Comparison of ENCODE assay signal across 7 cellular contexts in the genomic region with DNA sequence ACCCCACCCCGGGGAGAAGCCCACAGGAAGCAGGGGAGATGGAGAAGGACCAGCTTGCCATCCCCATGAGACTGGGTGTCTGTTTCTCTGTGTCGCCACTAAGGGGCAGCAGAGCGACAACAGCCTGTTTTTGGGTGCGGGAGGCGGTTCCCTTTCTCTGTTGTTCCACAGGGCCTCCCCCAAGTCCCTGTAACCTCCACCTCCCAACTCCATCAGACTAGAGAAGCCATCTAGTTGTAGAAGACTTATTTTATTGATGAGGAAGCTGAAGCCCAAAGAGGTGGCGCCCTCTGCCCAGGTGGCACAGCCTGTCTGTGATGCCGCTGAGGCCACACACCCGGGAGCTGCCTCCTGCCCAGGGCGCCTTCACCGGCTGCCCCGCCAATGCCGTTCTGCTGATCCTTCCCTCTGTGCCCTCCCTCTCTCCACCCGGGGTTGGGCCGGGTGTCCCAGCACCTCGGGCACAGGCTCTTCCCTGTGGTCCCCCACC. TPM values are rescaled to one million over a fixed set of nuclear protein-coding genes. Genes with fewer than 3 reads are reported as not detected.
A peak's percentile ranks its signal among the peaks of the same experiment; 100 is the strongest.
DNase-seq lines count a peak whose midpoint lies in the region; ATAC-seq and TF ChIP-seq lines count a peak whose summit lies in the region.

No MANE protein-coding gene starts in this region.

- no peak overlapping the region for H3K4me3 Mint-ChIP-seq in T-cell

- no peaks in the 10 kb centered on the region for H3K27me3 ChIP-seq in right atrium auricular region

- peaks cover 0 to 6% (median 0%) of the 10 kb centered on the region in 3 donors for H3K4me1 Mint-ChIP-seq in T-cell

- DNase-seq in GM12864 (ENCODE audit: low read depth) (no peak), LoVo (ENCODE audit: low spot score) (peak; percentile 61), T-cell (peak; percentile 40 to 74 (median 61)), amniotic epithelial cell (ENCODE audit: low read depth) (peak; percentile 49), right atrium auricular region (ENCODE audit: low spot score) (no peak)
- DNase-seq in stimulated activated CD4-positive, alpha-beta T cell treated with anti-CD3 and anti-CD28 coated beads, Interleukin-12 subunit alpha, Interleukin-12 subunit beta, amount 100 ng/mL, for 24 hours (ENCODE audit: low read depth in 2 of 2), result peak; percentile 45 to 62

- no peaks in the 10 kb centered on the region for H3K36me3 Mint-ChIP-seq in T-cell

- no peak overlapping the region for H3K27ac Mint-ChIP-seq in T-cell

- POLR2A ChIA-PET in T-cell (lab: Charles Lee), result no interaction called here

- TF ChIP-seq CTCF in GM12864 (IDR thresholded peaks at IDR 0.05; ENCODE audit: low read depth, low read length, missing control alignments) (peak; percentile 88), right atrium auricular region (IDR thresholded peaks at IDR 0.05) (peak; percentile 35 to 90)

- H3K4me3 ChIP-seq in GM12864 (ENCODE audit: low read depth, low read length) (no peak overlapping the region), right atrium auricular region (no peak overlapping the region)

- H3K27me3 Mint-ChIP-seq in T-cell, result no peaks in the 10 kb centered on the region

- no peaks in the 10 kb centered on the region for H3K9me3 ChIP-seq in right atrium auricular region

- no peaks in the 10 kb centered on the region for H3K36me3 ChIP-seq in right atrium auricular region

- peak overlapping the region in 1 of 2 donors; percentile 97 for H3K27ac ChIP-seq in right atrium auricular region

- H3K9me3 Mint-ChIP-seq in T-cell, result no peaks in the 10 kb centered on the region

- ATAC-seq in T-cell (replicated peaks in 1 of 4) (peak; percentile 80 to 90 (median 85)), HG03039 (IDR thresholded peaks at IDR 0.05; ENCODE audit: unreplicated experiment) (no peak)

- CTCF ChIA-PET in T-cell (lab: Charles Lee), result interaction anchor here (0.6 to 2.8 kb wide), 10 partner anchors 10 to 78 kb away, joined by 3 to 14 read pairs (median 4); a partner anchor contains a TSS

- peaks cover 0 to 66% of the 10 kb centered on the region in 2 donors for H3K4me1 ChIP-seq in right atrium auricular region

RNA-seq across cellular contexts. Expression of a gene that starts 3.9 kb away (rescaled TPM):
- 1 to 10 TPM in 4 of 5 donors, under 1 TPM in 1; 0.80 to 2.2 (median 1.7) TPM for total RNA-seq in T-cell
- 10 to 100 TPM; 31.8 to 32.2 TPM for total RNA-seq in right atrium auricular region

RNA-seq across cellular contexts. Expression of a gene that starts 6.2 kb away (rescaled TPM):
- total RNA-seq in T-cell (under 1 TPM in 1 of 5 donors, not detected in 4; 0.70 TPM), right atrium auricular region (not detected)

RNA-seq across cellular contexts. Expression of a gene that starts 13.3 kb away (rescaled TPM):
- total RNA-seq in T-cell (1 to 10 TPM in 1 of 5 donors, under 1 TPM in 4; 0.03 to 1.4 (median 0.18) TPM), right atrium auricular region (under 1 TPM; 0.11 to 0.20 TPM)

RNA-seq across cellular contexts. Expression of a gene that starts 21.2 kb away (rescaled TPM):
- total RNA-seq in T-cell, result 10 to 100 TPM in 1 of 5 donors, 1 to 10 TPM in 4; 5.5 to 10.9 (median 6.4) TPM
- 10 to 100 TPM; 45.5 to 48.9 TPM for total RNA-seq in right atrium auricular region

RNA-seq across cellular contexts. Expression of a gene that starts 36.9 kb away (rescaled TPM):
- total RNA-seq in T-cell (100 to 1,000 TPM; 242 to 293 (median 245) TPM), right atrium auricular region (1 to 10 TPM; 1.9 to 8.4 TPM)

Comparison
In these comparisons a context has a peak if more than half of its experiments do, and no peak if none do; other contexts are left out.
1. DNase-seq: peak in LoVo (single experiment), T-cell (34 of 34), amniotic epithelial cell (single experiment) and stimulated activated CD4-positive, alpha-beta T cell treated with anti-CD3 and anti-CD28 coated beads, Interleukin-12 subunit alpha, Interleukin-12 subunit beta, amount 100 ng/mL, for 24 hours (2 of 2); none in GM12864 (single experiment) and right atrium auricular region (single experiment).
2. RNA of a gene that starts 3.9 kb away (total RNA-seq): 31.8 to 32.2 TPM in right atrium auricular region; 0.80 to 2.2 TPM in T-cell; every median in the first group is over 10 times any median in the second.